ENCODE assay signal across 7 cellular contexts in genomic region chr12:103956515-103957027, GRCh38. TPM values are rescaled to one million over a fixed set of nuclear protein-coding genes. Genes with fewer than 3 reads are reported as not detected.
A peak's percentile ranks its signal among the peaks of the same experiment; 100 is the strongest.
DNase-seq lines count a peak whose midpoint lies in the region; ATAC-seq and TF ChIP-seq lines count a peak whose summit lies in the region.

No MANE protein-coding gene starts in this region.

- H3K27ac ChIP-seq in colonic mucosa (peak overlapping the region; percentile 91), mesodermal cell (ENCODE audit: low read depth, low read length, severe bottlenecking) (peak overlapping the region; percentile 97), aorta (ENCODE audit: low read depth in 1 of 2, low read length in 2 of 2) (peak overlapping the region in 1 of 2 donors; percentile 54)

- TF ChIP-seq CTCF in colonic mucosa (IDR thresholded peaks at IDR 0.05), result no peak

- 0% methylated on average over 27 to 31 of the region's 31 CpGs for WGBS in mesodermal cell (ENCODE audit: insufficient coverage in 2 of 2), 2 experiments
- 0 to 1% methylated on average over 17 to 31 of the region's 31 CpGs for WGBS in aorta, 2 donors

- peak overlapping the region; percentile 85 to 88 for H3K9ac ChIP-seq in colonic mucosa (ENCODE audit: low read depth in 2 of 2, low read length in 2 of 2)

- DNase-seq in HAP-1 (ENCODE audit: low spot score in 2 of 2) (peak in 1 of 2 experiments; percentile 15), NCI-H774 (lab: John Stamatoyannopoulos, UW) (peak; percentile 51), colonic mucosa (peak; percentile 52), aorta (no peak)

- H3K4me1 ChIP-seq in HAP-1, result peaks cover 15% of the 10 kb centered on the region
- peaks cover 4% of the 10 kb centered on the region for H3K4me1 ChIP-seq in colonic mucosa
- H3K4me1 ChIP-seq in mesodermal cell (ENCODE audit: control insufficient read depth, insufficient read depth, low read length, poor library complexity, severe bottlenecking), result peaks cover 9% of the 10 kb centered on the region
- no peaks in the 10 kb centered on the region for H3K4me1 ChIP-seq in aorta (ENCODE audit: control insufficient read depth in 1 of 2, insufficient read depth in 2 of 2, low read length in 2 of 2)

- H3K4me3 ChIP-seq in HAP-1 (peak overlapping the region; percentile 84), colonic mucosa (peak overlapping the region; percentile 96), mesodermal cell (ENCODE audit: extremely low read depth, insufficient read depth, low read length, poor library complexity, severe bottlenecking) (peak overlapping the region; percentile 84), aorta (ENCODE audit: low read length in 2 of 2) (peak overlapping the region; percentile 56 to 76)

- intact Hi-C loops in colonic mucosa (cut with DNase I), result no loop called here
- intact Hi-C loops in aorta (cut with DNase I), result loop anchor here in 1 of 2 donors (1.0 to 10.0 kb wide), 2 partner anchors 27 to 148 kb away; no protein-coding TSS in a partner anchor

- ATAC-seq in GM18511 (IDR thresholded peaks at IDR 0.05; ENCODE audit: unreplicated experiment) (peak; percentile 14), aorta (ENCODE audit: low FRiP score) (peak; percentile 70), HG02981 (IDR thresholded peaks at IDR 0.05; ENCODE audit: unreplicated experiment) (no peak)

- in situ Hi-C loops in HAP-1 (cut with MboI; ENCODE audit: low sequenced_read_pairs), result no loop called here

- peaks cover 36% of the 10 kb centered on the region for H3K36me3 ChIP-seq in HAP-1 (replicated peaks)
- H3K36me3 ChIP-seq in colonic mucosa, result no peaks in the 10 kb centered on the region
- H3K36me3 ChIP-seq in mesodermal cell (ENCODE audit: control insufficient read depth, insufficient read depth, low read length), result peaks cover 29% of the 10 kb centered on the region
- peaks cover 0 to 4% of the 10 kb centered on the region in 2 donors for H3K36me3 ChIP-seq in aorta (ENCODE audit: control insufficient read depth in 1 of 2, insufficient read depth in 2 of 2, low read length in 1 of 2)

- no peaks in the 10 kb centered on the region for H3K27me3 ChIP-seq in HAP-1 (ENCODE audit: low read depth)
- H3K27me3 ChIP-seq in colonic mucosa, result no peaks in the 10 kb centered on the region
- no peaks in the 10 kb centered on the region for H3K27me3 ChIP-seq in aorta (ENCODE audit: control insufficient read depth in 1 of 2, insufficient read depth in 2 of 2, low read length in 1 of 2)

- H3K9me3 ChIP-seq in HAP-1, result no peaks in the 10 kb centered on the region
- no peaks in the 10 kb centered on the region for H3K9me3 ChIP-seq in colonic mucosa
- no peaks in the 10 kb centered on the region for H3K9me3 ChIP-seq in mesodermal cell (ENCODE audit: control insufficient read depth, low read length)
- H3K9me3 ChIP-seq in aorta (ENCODE audit: control insufficient read depth, low read length), result no peaks in the 10 kb centered on the region

RNA-seq across cellular contexts. Expression of gene TDG, which starts 9.1 kb away (rescaled TPM):
- total RNA-seq in colonic mucosa (10 to 100 TPM; 24.0 to 29.9 TPM), aorta (10 to 100 TPM; 20.4 to 22.2 TPM)
- 37.7 TPM for polyA plus RNA-seq in mesodermal cell (2013, experiment 1 of 2)
- polyA plus RNA-seq in mesodermal cell (2013, experiment 2 of 2), result 39.3 TPM
- polyA plus RNA-seq in aorta, result 1 to 10 TPM; 6.8 to 8.9 TPM

RNA-seq across cellular contexts. Expression of gene HSP90B1, which starts 26.4 kb away (rescaled TPM):
- total RNA-seq in colonic mucosa, result 1,000 to 10,000 TPM in 1 of 2 donors, 100 to 1,000 TPM in 1; 662 to 1,207 TPM
- 1,475 TPM for polyA plus RNA-seq in mesodermal cell (2013, experiment 1 of 2)
- polyA plus RNA-seq in mesodermal cell (2013, experiment 2 of 2), result 1,549 TPM
- 100 to 1,000 TPM; 641 to 818 TPM for total RNA-seq in aorta
- 100 to 1,000 TPM; 458 to 512 TPM for polyA plus RNA-seq in aorta

Comparison
In these comparisons a context has a peak if more than half of its experiments do, and no peak if none do; other contexts are left out.
1. DNase-seq: peak in NCI-H774 (single experiment) and colonic mucosa (single experiment); none in aorta (0 of 2).
2. Peak in every context shown above with its lines, with median percentiles within 50 percentile points of each other: H3K4me3 ChIP-seq.